In the genomic region with DNA sequence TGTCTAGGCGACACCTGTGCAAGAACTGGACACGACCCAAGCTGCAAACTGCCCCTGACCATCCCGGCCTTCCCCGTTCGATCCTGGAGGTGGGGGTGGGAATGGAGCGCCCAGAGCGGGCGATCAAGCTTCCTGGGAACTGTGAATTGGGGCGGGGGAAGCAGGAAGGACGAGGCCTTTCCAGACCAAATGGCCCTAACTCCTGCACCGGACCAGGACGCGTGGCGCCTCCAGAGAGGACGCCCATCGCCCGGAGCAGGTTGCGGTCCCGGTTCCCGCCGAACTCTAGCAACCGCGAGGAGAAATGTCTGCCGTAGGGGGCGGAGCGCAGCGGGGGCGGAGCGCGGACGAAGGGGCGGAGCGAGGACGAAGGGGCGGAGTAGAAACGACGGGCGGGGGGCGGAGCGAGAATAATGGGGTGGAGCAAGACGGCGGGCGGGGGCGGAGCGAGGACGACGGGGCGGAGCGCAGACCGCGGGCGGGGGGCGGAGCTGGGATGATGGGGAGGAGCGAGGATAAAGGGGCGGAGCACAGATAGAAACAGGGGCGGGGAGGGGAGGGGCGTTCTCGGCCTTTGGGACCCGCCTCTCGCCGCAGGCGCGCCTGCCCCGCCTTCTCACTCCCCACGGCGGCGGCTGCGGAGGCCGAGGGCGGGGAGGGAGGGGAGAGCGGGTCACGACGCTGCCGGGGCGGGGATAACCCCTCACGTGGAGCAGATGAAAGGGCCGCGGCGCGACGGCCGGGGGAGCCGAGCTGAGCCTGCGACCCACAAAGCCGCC, we compare ENCODE assay signal across 1 cellular context.
TF ChIP-seq lines count a peak whose summit lies in the region.

A gene (plus strand): TSS at position 695 of the 779 bp plus-strand sequence. CDS start 195 bp downstream, outside the sequence.

TF ChIP-seq in SK-N-SH treated with all-trans-retinoic acid at 6 μM for 48 hours, 23 proteins besides CTCF, POLR2A, EP300 and RAD21 (continued from another document):
- TF ChIP-seq, protein P1, sequence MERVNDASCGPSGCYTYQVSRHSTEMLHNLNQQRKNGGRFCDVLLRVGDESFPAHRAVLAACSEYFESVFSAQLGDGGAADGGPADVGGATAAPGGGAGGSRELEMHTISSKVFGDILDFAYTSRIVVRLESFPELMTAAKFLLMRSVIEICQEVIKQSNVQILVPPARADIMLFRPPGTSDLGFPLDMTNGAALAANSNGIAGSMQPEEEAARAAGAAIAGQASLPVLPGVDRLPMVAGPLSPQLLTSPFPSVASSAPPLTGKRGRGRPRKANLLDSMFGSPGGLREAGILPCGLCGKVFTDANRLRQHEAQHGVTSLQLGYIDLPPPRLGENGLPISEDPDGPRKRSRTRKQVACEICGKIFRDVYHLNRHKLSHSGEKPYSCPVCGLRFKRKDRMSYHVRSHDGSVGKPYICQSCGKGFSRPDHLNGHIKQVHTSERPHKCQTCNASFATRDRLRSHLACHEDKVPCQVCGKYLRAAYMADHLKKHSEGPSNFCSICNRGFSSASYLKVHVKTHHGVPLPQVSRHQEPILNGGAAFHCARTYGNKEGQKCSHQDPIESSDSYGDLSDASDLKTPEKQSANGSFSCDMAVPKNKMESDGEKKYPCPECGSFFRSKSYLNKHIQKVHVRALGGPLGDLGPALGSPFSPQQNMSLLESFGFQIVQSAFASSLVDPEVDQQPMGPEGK (CRISPR knock-in tag; IDR thresholded peaks at IDR 0.05; ENCODE audit: borderline replicate concordance): no peak
- TF ChIP-seq, protein P2, sequence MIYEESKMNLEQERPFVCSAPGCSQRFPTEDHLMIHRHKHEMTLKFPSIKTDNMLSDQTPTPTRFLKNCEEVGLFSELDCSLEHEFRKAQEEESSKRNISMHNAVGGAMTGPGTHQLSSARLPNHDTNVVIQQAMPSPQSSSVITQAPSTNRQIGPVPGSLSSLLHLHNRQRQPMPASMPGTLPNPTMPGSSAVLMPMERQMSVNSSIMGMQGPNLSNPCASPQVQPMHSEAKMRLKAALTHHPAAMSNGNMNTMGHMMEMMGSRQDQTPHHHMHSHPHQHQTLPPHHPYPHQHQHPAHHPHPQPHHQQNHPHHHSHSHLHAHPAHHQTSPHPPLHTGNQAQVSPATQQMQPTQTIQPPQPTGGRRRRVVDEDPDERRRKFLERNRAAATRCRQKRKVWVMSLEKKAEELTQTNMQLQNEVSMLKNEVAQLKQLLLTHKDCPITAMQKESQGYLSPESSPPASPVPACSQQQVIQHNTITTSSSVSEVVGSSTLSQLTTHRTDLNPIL (CRISPR knock-in tag; IDR thresholded peaks at IDR 0.05; ENCODE audit: low read depth): no peak
- TF ChIP-seq OSR1 (CRISPR knock-in tag; IDR thresholded peaks at IDR 0.05) (no peak), ZNF70 (CRISPR knock-in tag; IDR thresholded peaks at IDR 0.05) (no peak), PPARA (CRISPR knock-in tag; IDR thresholded peaks at IDR 0.05; ENCODE audit: borderline replicate concordance) (no peak), ZNF565 (CRISPR knock-in tag; conservative IDR thresholded peaks at IDR 0.05; ENCODE audit: low read depth) (no peak)
- TF ChIP-seq, protein P3, sequence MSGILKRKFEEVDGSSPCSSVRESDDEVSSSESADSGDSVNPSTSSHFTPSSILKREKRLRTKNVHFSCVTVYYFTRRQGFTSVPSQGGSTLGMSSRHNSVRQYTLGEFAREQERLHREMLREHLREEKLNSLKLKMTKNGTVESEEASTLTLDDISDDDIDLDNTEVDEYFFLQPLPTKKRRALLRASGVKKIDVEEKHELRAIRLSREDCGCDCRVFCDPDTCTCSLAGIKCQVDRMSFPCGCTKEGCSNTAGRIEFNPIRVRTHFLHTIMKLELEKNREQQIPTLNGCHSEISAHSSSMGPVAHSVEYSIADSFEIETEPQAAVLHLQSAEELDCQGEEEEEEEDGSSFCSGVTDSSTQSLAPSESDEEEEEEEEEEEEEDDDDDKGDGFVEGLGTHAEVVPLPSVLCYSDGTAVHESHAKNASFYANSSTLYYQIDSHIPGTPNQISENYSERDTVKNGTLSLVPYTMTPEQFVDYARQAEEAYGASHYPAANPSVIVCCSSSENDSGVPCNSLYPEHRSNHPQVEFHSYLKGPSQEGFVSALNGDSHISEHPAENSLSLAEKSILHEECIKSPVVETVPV (CRISPR knock-in tag; IDR thresholded peaks at IDR 0.05): no peak
